Comparison of ENCODE assay signal across 12 cellular contexts in the genomic region with DNA sequence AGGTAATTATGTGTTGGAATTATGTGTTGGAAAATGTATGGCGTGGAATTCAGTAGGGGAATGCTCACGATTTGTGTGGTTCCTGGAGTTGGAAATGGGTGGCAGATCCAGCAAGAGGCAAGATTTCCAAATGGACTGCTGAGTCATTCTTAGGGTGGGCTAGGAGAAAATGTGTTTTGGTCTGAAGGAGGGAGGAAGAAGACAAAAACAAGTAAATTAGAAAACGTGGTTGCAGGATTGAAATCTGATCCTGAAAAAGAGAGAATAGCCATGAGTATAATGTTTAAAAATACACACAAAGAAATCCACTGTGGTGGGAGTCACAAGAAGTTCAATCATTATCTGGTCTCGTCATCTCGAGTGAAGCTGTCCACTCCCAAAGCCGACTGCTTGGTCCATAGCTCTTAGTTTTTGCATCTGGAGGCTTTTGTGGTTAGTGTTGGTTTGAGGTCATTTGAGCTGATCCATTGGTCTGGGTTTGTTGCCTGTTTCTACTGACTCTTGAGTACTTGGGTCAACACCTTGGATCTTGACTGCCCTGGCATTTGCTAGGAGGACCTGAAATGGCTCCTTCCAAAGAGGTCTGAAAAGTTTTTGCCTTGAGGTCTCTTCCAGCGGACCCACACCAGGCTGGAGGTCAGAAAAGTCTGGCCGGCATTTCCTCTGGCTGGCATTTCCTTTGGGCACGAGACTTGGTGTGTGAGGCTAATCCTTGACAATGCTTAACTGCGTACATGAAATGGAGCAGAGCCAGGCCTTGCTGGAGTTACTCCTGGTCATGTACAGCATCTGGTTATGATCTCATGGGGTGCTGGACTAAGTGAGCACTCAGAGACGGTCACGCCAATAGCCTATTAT. TPM values are rescaled to one million over a fixed set of nuclear protein-coding genes. Genes with fewer than 3 reads are reported as not detected.
DNase-seq lines count a peak whose midpoint lies in the region; ATAC-seq and TF ChIP-seq lines count a peak whose summit lies in the region.
"Had no signal": no experiment of that assay in that cellular context is flagged by ENCODE, and none has a peak within 500 bp of the region (broad histone marks: within the 10 kb centered on the region; RNA-seq: fewer than 3 reads in every experiment).

No MANE protein-coding gene starts in this region.

- H3K9me3 ChIP-seq in Loucy (ENCODE audit: insufficient read depth, low read depth, low read length) (no peaks in the 10 kb centered on the region), neutrophil (no peaks in the 10 kb centered on the region), heart right ventricle (no peaks in the 10 kb centered on the region)
- H3K9me3 ChIP-seq: colonic mucosa, gastroesophageal sphincter, thoracic aorta had no signal

- peak overlapping the region; percentile 97; the same call in 1 of the 2 replicates for H2AFZ ChIP-seq in Loucy (ENCODE audit: low read length)

- H3K9me2 ChIP-seq in Loucy (replicated peaks; ENCODE audit: low read depth, low read length), result no peaks in the 10 kb centered on the region

- peaks cover 65% of the 10 kb centered on the region for H3K4me1 Mint-ChIP-seq in activated CD4-positive, alpha-beta T cell treated with anti-CD3 and anti-CD28 coated beads, Interleukin-2, amount 10 ng/mL, durations not matched to agents 24 days and 14 days

- H3K79me2 ChIP-seq in Loucy (ENCODE audit: insufficient read depth, low read length), result peaks cover 58% of the 10 kb centered on the region

- ATAC-seq in HG02852 (IDR thresholded peaks at IDR 0.05; ENCODE audit: unreplicated experiment) (no peak), heart right ventricle (no peak)
- ATAC-seq: gastroesophageal sphincter had no signal

- H3K9me3 Mint-ChIP-seq in activated CD4-positive, alpha-beta T cell treated with anti-CD3 and anti-CD28 coated beads, Interleukin-2, amount 10 ng/mL, durations not matched to agents 24 days and 14 days, result no peaks in the 10 kb centered on the region

- H3K9ac ChIP-seq in Loucy (ENCODE audit: low read depth, low read length, poor library complexity, severe bottlenecking), result peak overlapping the region; percentile 87

- peaks cover 35% of the 10 kb centered on the region for H3K36me3 Mint-ChIP-seq in activated CD4-positive, alpha-beta T cell treated with anti-CD3 and anti-CD28 coated beads, Interleukin-2, amount 10 ng/mL, durations not matched to agents 24 days and 14 days (ENCODE audit: low read depth)

- H3K27ac ChIP-seq in neutrophil, result peak overlapping the region; percentile 95
- peak overlapping the region in 1 of 10 donors; percentile 89 for H3K27ac ChIP-seq in heart right ventricle
- H3K27ac ChIP-seq: colonic mucosa, thoracic aorta had no signal

- DNase-seq in activated CD4-positive, alpha-beta T cell treated with anti-CD3 and anti-CD28 coated beads, Interleukin-2, amount 10 ng/mL, durations not matched to agents 24 days and 14 days, result no peak
- DNase-seq in activated CD4-positive, alpha-beta T cell treated with anti-CD3 and anti-CD28 coated beads for 48 hours, result no peak
- DNase-seq in amniotic epithelial cell (ENCODE audit: low read depth), result peak; percentile 20
- DNase-seq in H7, result no peak
- no peak for DNase-seq in heart right ventricle
- DNase-seq: colonic mucosa, IMR-90 had no signal

- H3K27ac Mint-ChIP-seq in activated CD4-positive, alpha-beta T cell treated with anti-CD3 and anti-CD28 coated beads, Interleukin-2, amount 10 ng/mL, durations not matched to agents 24 days and 14 days, result peak overlapping the region; percentile 18

- 78 to 81% methylated on average over 12 of the region's 12 CpGs for WGBS in heart right ventricle, 2 donors

- peak overlapping the region; percentile 95 for H3K4me2 ChIP-seq in Loucy (ENCODE audit: low read depth, low read length, poor library complexity, severe bottlenecking)

- H3K4me1 ChIP-seq in Loucy (ENCODE audit: insufficient read depth, low read length, poor library complexity, severe bottlenecking) (peaks cover 56% of the 10 kb centered on the region), neutrophil (ENCODE audit: control insufficient read depth in 1 of 2, insufficient read depth in 1 of 2, low read depth in 1 of 2, low read length in 1 of 2) (peaks cover 49 to 64% of the 10 kb centered on the region in 2 experiments), heart right ventricle (peaks cover 3 to 55% (median 25%) of the 10 kb centered on the region in 9 donors)
- H3K4me1 ChIP-seq: colonic mucosa had no signal

- H3K36me3 ChIP-seq in Loucy (ENCODE audit: insufficient read depth, low read length) (no peaks in the 10 kb centered on the region), neutrophil (peaks cover 71% of the 10 kb centered on the region), H7 (replicated peaks; ENCODE audit: control insufficient read depth, insufficient read depth, low read length) (no peaks in the 10 kb centered on the region), heart right ventricle (peaks cover 0 to 46% (median 0%) of the 10 kb centered on the region in 9 donors)
- H3K36me3 ChIP-seq: colonic mucosa, gastroesophageal sphincter, thoracic aorta had no signal

- H3K27me3 Mint-ChIP-seq in activated CD4-positive, alpha-beta T cell treated with anti-CD3 and anti-CD28 coated beads, Interleukin-2, amount 10 ng/mL, durations not matched to agents 24 days and 14 days, result no peaks in the 10 kb centered on the region

- H3K4me3 ChIP-seq in Loucy (ENCODE audit: low read length, poor library complexity, severe bottlenecking), result peak overlapping the region; percentile 95
- peak overlapping the region; percentile 70 for H3K4me3 ChIP-seq in neutrophil (ENCODE audit: low read depth in 1 of 2, low read length in 1 of 2)
- no peak overlapping the region for H3K4me3 ChIP-seq in H7 (ENCODE audit: insufficient read depth, low read depth, low read length)
- H3K4me3 ChIP-seq in heart right ventricle, result peak overlapping the region in 2 of 10 donors; percentile 54 to 59

- intact Hi-C loops in activated CD4-positive, alpha-beta T cell treated with anti-CD3 and anti-CD28 coated beads, Interleukin-2, amount 10 ng/mL, durations not matched to agents 24 days and 14 days (cut with micrococcal nuclease), result no loop called here
- intact Hi-C loops in heart right ventricle (cut with DNase I), result no loop called here

- H3K27me3 ChIP-seq in Loucy (ENCODE audit: insufficient read depth, low read length, poor library complexity, severe bottlenecking), result no peaks in the 10 kb centered on the region
- H3K27me3 ChIP-seq in neutrophil, result no peaks in the 10 kb centered on the region
- H3K27me3 ChIP-seq in H7 (ENCODE audit: control insufficient read depth, insufficient read depth, low read length), result no peaks in the 10 kb centered on the region
- H3K27me3 ChIP-seq in heart right ventricle, result peaks cover 0 to 3% (median 0%) of the 10 kb centered on the region in 7 donors
- H3K27me3 ChIP-seq: colonic mucosa had no signal

- H3K4me3 Mint-ChIP-seq in activated CD4-positive, alpha-beta T cell treated with anti-CD3 and anti-CD28 coated beads, Interleukin-2, amount 10 ng/mL, durations not matched to agents 24 days and 14 days, result peak overlapping the region; percentile 83

- H4K20me1 ChIP-seq in Loucy (ENCODE audit: insufficient read depth, low read length, poor library complexity, severe bottlenecking), result peaks cover 32% of the 10 kb centered on the region

- no peak for TF ChIP-seq CTCF in Loucy (conservative IDR thresholded peaks at IDR 0.05; ENCODE audit: low read length)
- no peak for TF ChIP-seq CTCF in neutrophil (IDR thresholded peaks at IDR 0.05)
- TF ChIP-seq CTCF in heart right ventricle (IDR thresholded peaks at IDR 0.05), result no peak

- no peaks in the 10 kb centered on the region for H3F3A ChIP-seq in Loucy (ENCODE audit: low read depth)

RNA-seq across cellular contexts. Expression of a gene that starts 9.2 kb away (rescaled TPM):
- 8.6 and 11.5 TPM in 2 replicates for total RNA-seq in activated CD4-positive, alpha-beta T cell treated with anti-CD3 and anti-CD28 coated beads, Interleukin-2, amount 10 ng/mL, durations not matched to agents 24 days and 14 days
- 0.45 and 2.1 TPM in 2 replicates for total RNA-seq in H7 (2014; rRNA removed; shearing (Covaris generic))
- total RNA-seq in heart right ventricle, result 10 to 100 TPM in 3 of 10 donors, 1 to 10 TPM in 7; 3.9 to 22.9 (median 7.3) TPM
- 1 to 10 TPM; 3.0 to 7.2 TPM for polyA plus RNA-seq in heart right ventricle

RNA-seq across cellular contexts. Expression of a gene that starts 54.5 kb away (rescaled TPM):
- total RNA-seq in activated CD4-positive, alpha-beta T cell treated with anti-CD3 and anti-CD28 coated beads, Interleukin-2, amount 10 ng/mL, durations not matched to agents 24 days and 14 days, result not detected in 2 replicates
- 0.31 and 0.55 TPM in 2 replicates for total RNA-seq in H7 (2014; rRNA removed; shearing (Covaris generic))
- under 1 TPM in 4 of 10 donors, not detected in 6; 0.25 to 0.42 (median 0.35) TPM for total RNA-seq in heart right ventricle
- polyA plus RNA-seq in heart right ventricle, result under 1 TPM; 0.04 to 0.29 TPM
- total RNA-seq: IMR-90 had no signal
- polyA plus RNA-seq: IMR-90 had no signal

RNA-seq across cellular contexts. Expression of a gene that starts 55.0 kb away (rescaled TPM):
- 88.8 and 90.5 TPM in 2 replicates for total RNA-seq in activated CD4-positive, alpha-beta T cell treated with anti-CD3 and anti-CD28 coated beads, Interleukin-2, amount 10 ng/mL, durations not matched to agents 24 days and 14 days
- total RNA-seq in H7 (2014; rRNA removed; shearing (Covaris generic)), result 1.6 and 3.9 TPM in 2 replicates
- total RNA-seq in heart right ventricle, result 10 to 100 TPM; 11.1 to 50.0 (median 20.1) TPM
- 10 to 100 TPM in 1 of 2 donors, 1 to 10 TPM in 1; 5.4 to 14.0 TPM for polyA plus RNA-seq in heart right ventricle
